In genomic region chr19:7506385-7507328, GRCh38 we compare ENCODE assay signal across 8 cellular contexts. TPM values are rescaled to one million over a fixed set of nuclear protein-coding genes. Genes with fewer than 3 reads are reported as not detected.
DNase-seq lines count a peak whose midpoint lies in the region; ATAC-seq and TF ChIP-seq lines count a peak whose summit lies in the region.

No MANE protein-coding gene starts in this region.

- CTCF ChIA-PET in activated naive CD4-positive, alpha-beta T cell treated with anti-CD3 and anti-CD28 coated beads, Interleukin-2, amount 10 ng/mL, durations not matched to agents 7 days and 5 days (lab: Charles Lee), result interaction anchor here (1.2 kb wide), 1 partner anchor 174 kb away, joined by 3 read pairs; the partner anchor contains the start of gene TRAPPC5

- H3K4me3 ChIP-seq in BE2C (ENCODE audit: low read depth, low read length) (peak overlapping the region; percentile 32), heart left ventricle (no peak overlapping the region)

- H3K4me3 Mint-ChIP-seq in HFFc6, result no peak overlapping the region
- no peak overlapping the region for H3K4me3 Mint-ChIP-seq in activated naive CD4-positive, alpha-beta T cell treated with anti-CD3 and anti-CD28 coated beads, Interleukin-2, amount 10 ng/mL, durations not matched to agents 7 days and 5 days

- peaks cover 14% of the 10 kb centered on the region for H3K4me1 ChIP-seq in BE2C
- peaks cover 0 to 14% (median 5%) of the 10 kb centered on the region in 12 donors for H3K4me1 ChIP-seq in heart left ventricle

- no peak for TF ChIP-seq POLR2A in heart left ventricle (IDR thresholded peaks at IDR 0.05)

- WGBS in heart left ventricle, 4 donors, result 47 to 51% (median 48%) methylated on average over 19 to 20 of the region's 20 CpGs

- no peak overlapping the region for H3K27ac Mint-ChIP-seq in HFFc6
- H3K27ac Mint-ChIP-seq in activated naive CD4-positive, alpha-beta T cell treated with anti-CD3 and anti-CD28 coated beads, Interleukin-2, amount 10 ng/mL, durations not matched to agents 7 days and 5 days, result no peak overlapping the region

- ATAC-seq in heart left ventricle (peak; percentile 24 to 93 (median 90)), HG03460 (IDR thresholded peaks at IDR 0.05; ENCODE audit: unreplicated experiment) (no peak), GM19023 (IDR thresholded peaks at IDR 0.05; ENCODE audit: unreplicated experiment) (no peak)

- H3K4me1 Mint-ChIP-seq in HFFc6 (ENCODE audit: low read depth), result peaks cover 6% of the 10 kb centered on the region; the same call in 1 of the 2 replicates
- H3K4me1 Mint-ChIP-seq in activated naive CD4-positive, alpha-beta T cell treated with anti-CD3 and anti-CD28 coated beads, Interleukin-2, amount 10 ng/mL, durations not matched to agents 7 days and 5 days, result peaks cover 13% of the 10 kb centered on the region

- H3K9me3 ChIP-seq in BE2C (no peaks in the 10 kb centered on the region), heart left ventricle (no peaks in the 10 kb centered on the region)

- H3K36me3 Mint-ChIP-seq in HFFc6 (ENCODE audit: low read depth), result no peaks in the 10 kb centered on the region
- H3K36me3 Mint-ChIP-seq in activated naive CD4-positive, alpha-beta T cell treated with anti-CD3 and anti-CD28 coated beads, Interleukin-2, amount 10 ng/mL, durations not matched to agents 7 days and 5 days, result no peaks in the 10 kb centered on the region

- peaks cover 15% of the 10 kb centered on the region for H3K27me3 Mint-ChIP-seq in HFFc6 (ENCODE audit: insufficient read depth)
- H3K27me3 Mint-ChIP-seq in activated naive CD4-positive, alpha-beta T cell treated with anti-CD3 and anti-CD28 coated beads, Interleukin-2, amount 10 ng/mL, durations not matched to agents 7 days and 5 days, result peaks cover 70% of the 10 kb centered on the region

- intact Hi-C loops in heart left ventricle (cut with DNase I), result no loop called here

- DNase-seq in BE2C (peak; percentile 98), HFFc6 (peak; percentile 40), NOMO-1 treated with dmso at 0.1 percent for 144 hours (lab: John Stamatoyannopoulos, UW; ENCODE audit: unreplicated experiment) (peak; percentile 67), heart left ventricle (peak; percentile 52 to 90 (median 74)), renal cortical epithelial cell (ENCODE audit: low read depth) (peak; percentile 82)
- DNase-seq in activated naive CD4-positive, alpha-beta T cell treated with anti-CD3 and anti-CD28 coated beads, Interleukin-2, amount 10 ng/mL, durations not matched to agents 7 days and 5 days, result peak; percentile 65

- no peaks in the 10 kb centered on the region for H3K27me3 ChIP-seq in BE2C
- peaks cover 0 to 40% (median 17%) of the 10 kb centered on the region in 9 donors for H3K27me3 ChIP-seq in heart left ventricle

- H3K36me3 ChIP-seq in BE2C (no peaks in the 10 kb centered on the region), heart left ventricle (no peaks in the 10 kb centered on the region)

- no peak overlapping the region for H3K27ac ChIP-seq in heart left ventricle

- TF ChIP-seq CTCF in BE2C (IDR thresholded peaks at IDR 0.05; ENCODE audit: low read depth, low read length) (no peak), HFFc6 (IDR thresholded peaks at IDR 0.05) (no peak), heart left ventricle (IDR thresholded peaks at IDR 0.05) (no peak)

- H3K9me3 Mint-ChIP-seq in HFFc6, result no peaks in the 10 kb centered on the region
- no peaks in the 10 kb centered on the region for H3K9me3 Mint-ChIP-seq in activated naive CD4-positive, alpha-beta T cell treated with anti-CD3 and anti-CD28 coated beads, Interleukin-2, amount 10 ng/mL, durations not matched to agents 7 days and 5 days

RNA-seq across cellular contexts. Expression of gene ZNF358, which starts 9.2 kb away (rescaled TPM):
- 91.0 TPM for polyA plus RNA-seq in BE2C (2012; ENCODE audit: insufficient read depth, insufficient read length, low read depth)
- 10 to 100 TPM; 30.0 to 41.1 (median 35.8) TPM for total RNA-seq in HFFc6 (2021; fragmentation: NEBNext Ultra II Directional; extraction: Animal tissue kit (Norgen Biotek cat#: 25700))
- 100 to 1,000 TPM in 1 of 9 donors, 10 to 100 TPM in 8; 62.8 to 128 (median 74.4) TPM for total RNA-seq in heart left ventricle
- polyA plus RNA-seq in heart left ventricle, result 100 to 1,000 TPM in 1 of 2 donors, 10 to 100 TPM in 1; 49.3 to 159 TPM
- 10.9 and 27.1 TPM in 2 replicates for total RNA-seq in renal cortical epithelial cell

RNA-seq across cellular contexts. Expression of gene MCOLN1, which starts 15.8 kb away (rescaled TPM):
- 56.7 TPM for polyA plus RNA-seq in BE2C (2012; ENCODE audit: insufficient read depth, insufficient read length, low read depth)
- total RNA-seq in HFFc6 (2021; fragmentation: NEBNext Ultra II Directional; extraction: Animal tissue kit (Norgen Biotek cat#: 25700)), result 10 to 100 TPM; 18.2 to 28.7 (median 21.3) TPM
- total RNA-seq in heart left ventricle (10 to 100 TPM; 12.1 to 49.7 (median 14.9) TPM), renal cortical epithelial cell (3.1 and 5.7 TPM in 2 replicates)
- polyA plus RNA-seq in heart left ventricle, result 10 to 100 TPM; 24.6 to 25.2 TPM

RNA-seq across cellular contexts. Expression of gene PEX11G, which starts 17.8 kb away (rescaled TPM):
- 0.97 TPM for polyA plus RNA-seq in BE2C (2012; ENCODE audit: insufficient read depth, insufficient read length, low read depth)
- total RNA-seq in HFFc6 (2021; fragmentation: NEBNext Ultra II Directional; extraction: Animal tissue kit (Norgen Biotek cat#: 25700)), result 1 to 10 TPM in 3 of 6 experiments, under 1 TPM in 3; 0.51 to 2.8 (median 1.0) TPM
- total RNA-seq in heart left ventricle (1 to 10 TPM in 8 of 9 donors, under 1 TPM in 1; 0.93 to 2.9 (median 1.5) TPM), renal cortical epithelial cell (5.2 and 6.9 TPM in 2 replicates)
- polyA plus RNA-seq in heart left ventricle, result 1 to 10 TPM in 1 of 2 donors, under 1 TPM in 1; 0.55 to 3.4 TPM

RNA-seq across cellular contexts. Expression of gene PNPLA6, which starts 28.9 kb away (rescaled TPM):
- polyA plus RNA-seq in BE2C (2012; ENCODE audit: insufficient read depth, insufficient read length, low read depth), result 55.4 TPM
- 100 to 1,000 TPM; 123 to 157 (median 138) TPM for total RNA-seq in HFFc6 (2021; fragmentation: NEBNext Ultra II Directional; extraction: Animal tissue kit (Norgen Biotek cat#: 25700))
- total RNA-seq in heart left ventricle, result 100 to 1,000 TPM in 1 of 9 donors, 10 to 100 TPM in 8; 41.4 to 105 (median 49.9) TPM
- polyA plus RNA-seq in heart left ventricle, result 10 to 100 TPM; 35.6 to 51.1 TPM
- 79.7 and 149 TPM in 2 replicates for total RNA-seq in renal cortical epithelial cell

Comparison
In these comparisons a context has a peak if more than half of its experiments do, and no peak if none do; other contexts are left out.
1. DNase-seq: peak in every context shown above with its lines; median percentile 98 in BE2C; 82 in renal cortical epithelial cell; 74 in heart left ventricle; 67 in NOMO-1 treated with dmso at 0.1 percent for 144 hours; 65 in activated naive CD4-positive, alpha-beta T cell treated with anti-CD3 and anti-CD28 coated beads, Interleukin-2, amount 10 ng/mL, durations not matched to agents 7 days and 5 days; 40 in HFFc6.
2. ATAC-seq: peak in heart left ventricle (4 of 4); none in HG03460 (single experiment) and GM19023 (single experiment).